In the genomic region with DNA sequence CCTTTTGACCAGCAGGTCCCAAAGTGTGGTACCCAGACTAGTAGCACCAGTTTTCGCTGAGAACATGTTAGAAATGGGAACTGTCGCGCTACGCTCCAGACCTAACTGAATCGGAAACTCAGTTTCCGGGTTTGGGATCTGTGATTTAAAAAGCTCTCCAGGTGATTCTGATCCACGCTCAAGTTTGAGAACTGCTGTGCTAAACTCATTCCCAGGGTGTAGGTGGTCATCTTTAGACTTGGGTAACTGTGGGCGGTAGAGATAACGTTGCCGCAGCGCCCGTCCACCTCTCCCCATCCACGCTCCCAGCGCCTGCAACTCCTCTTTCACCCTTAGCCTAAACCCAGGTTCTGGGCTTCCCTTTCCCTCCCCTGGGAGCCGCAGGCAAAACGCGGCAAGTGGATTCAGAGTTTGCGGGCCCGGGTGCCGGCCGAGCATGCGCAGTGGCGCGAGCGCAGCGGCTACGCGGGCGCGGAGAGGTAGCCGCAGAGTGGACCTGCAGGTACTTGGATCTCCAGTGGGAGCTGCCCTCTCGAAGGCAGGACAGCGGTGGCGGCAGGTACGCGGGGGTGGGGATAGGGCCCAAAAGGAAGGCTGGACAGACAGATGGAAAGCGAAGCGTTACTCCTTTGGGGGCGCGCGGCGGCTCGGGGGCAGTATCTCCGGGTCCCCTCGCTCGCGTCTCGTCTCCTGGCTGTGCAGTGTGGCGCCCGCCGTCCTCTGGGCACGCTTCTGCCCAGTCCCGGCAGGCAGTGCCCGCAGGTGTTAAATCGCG, we compare ENCODE assay signal across 8 cellular contexts. TPM values are rescaled to one million over a fixed set of nuclear protein-coding genes. Genes with fewer than 3 reads are reported as not detected.
A peak's percentile ranks its signal among the peaks of the same experiment; 100 is the strongest.
DNase-seq lines count a peak whose midpoint lies in the region; ATAC-seq and TF ChIP-seq lines count a peak whose summit lies in the region.

TSS of gene PLS1 (plus strand) at position 443 of the 775 bp plus-strand sequence. CDS start 67,845 bp downstream, outside the sequence.

- peaks cover 25% of the 10 kb centered on the region for H3K4me1 Mint-ChIP-seq in activated T-helper 1 cell treated with anti-CD3 and anti-CD28 coated beads, Interleukin-12 subunit alpha, Interleukin-12 subunit beta, Interleukin-2, Interleukin-4 antibody, amounts not matched to agents 30 ng/mL and 10 ng/mL and 1 ng/mL, durations not matched to agents 14 hours and 24 hours and 36 hours (ENCODE audit: low read depth)
- peaks cover 7 to 15% of the 10 kb centered on the region in 2 donors for H3K4me1 Mint-ChIP-seq in natural killer cell

- H3K4me3 ChIP-seq in DND-41 (ENCODE audit: low read depth in 1 of 2, low read length in 2 of 2) = peak within 1 kb of the TSS; percentile 82 to 93
- peak within 1 kb of the TSS; percentile 63 to 94 for H3K4me3 ChIP-seq in Panc1 (ENCODE audit: low read depth in 2 of 2, low read length in 2 of 2)
- H3K4me3 ChIP-seq in fibroblast of mammary gland (ENCODE audit: control insufficient read depth, low read depth, low read length) = peak within 1 kb of the TSS; percentile 83

- no peaks in the 10 kb centered on the region for H3K36me3 Mint-ChIP-seq in activated T-helper 1 cell treated with anti-CD3 and anti-CD28 coated beads, Interleukin-12 subunit alpha, Interleukin-12 subunit beta, Interleukin-2, Interleukin-4 antibody, amounts not matched to agents 30 ng/mL and 10 ng/mL and 1 ng/mL, durations not matched to agents 14 hours and 24 hours and 36 hours (ENCODE audit: low read depth)
- H3K36me3 Mint-ChIP-seq in natural killer cell = no peaks in the 10 kb centered on the region

- no peaks in the 10 kb centered on the region for H3K9me3 Mint-ChIP-seq in activated T-helper 1 cell treated with anti-CD3 and anti-CD28 coated beads, Interleukin-12 subunit alpha, Interleukin-12 subunit beta, Interleukin-2, Interleukin-4 antibody, amounts not matched to agents 30 ng/mL and 10 ng/mL and 1 ng/mL, durations not matched to agents 14 hours and 24 hours and 36 hours
- no peaks in the 10 kb centered on the region for H3K9me3 Mint-ChIP-seq in natural killer cell

- in situ Hi-C loops in Panc1 (cut with HindIII; ENCODE audit: low pct_unique_long_range_greater_than_20kb, low sequenced_read_pairs) = no loop called here

- H3K4me1 ChIP-seq in DND-41 (ENCODE audit: insufficient read depth, low read length) = peaks cover 29% of the 10 kb centered on the region
- peaks cover 22% of the 10 kb centered on the region for H3K4me1 ChIP-seq in Panc1 (ENCODE audit: control insufficient read depth, insufficient read depth, low read length)

- no TSS peak for BruUV-seq in Panc1 (replicated peaks; lab: Mats Ljungman, UMichigan)

- DNase-seq in DND-41 (peak; percentile 91), KG1 (lab: John Stamatoyannopoulos, UW) (peak; percentile 66), Panc1 (ENCODE audit: low read depth, low spot score) (peak; percentile 80), fibroblast of mammary gland (ENCODE audit: low read depth) (peak; percentile 68), natural killer cell (peak; percentile 87)
- peak; percentile 89 for DNase-seq in activated T-helper 1 cell treated with anti-CD3 and anti-CD28 coated beads, Interleukin-12 subunit alpha, Interleukin-12 subunit beta, Interleukin-2, Interleukin-4 antibody, amounts not matched to agents 30 ng/mL and 10 ng/mL and 1 ng/mL, durations not matched to agents 14 hours and 24 hours and 36 hours (ENCODE audit: low spot score)
- peak; percentile 74 for DNase-seq in stimulated activated naive CD4-positive, alpha-beta T cell treated with Interleukin-2 at 50 U/mL for 16 hours (lab: John Stamatoyannopoulos, UW)

- POLR2A ChIA-PET in Panc1 (lab: Charles Lee) = interaction anchor here (1.0 kb wide), 1 partner anchor 128 kb away, joined by 4 read pairs; the partner anchor contains the start of gene TRPC1

- H3K27me3 ChIP-seq in DND-41 (ENCODE audit: insufficient read depth, low read length, poor library complexity) = no peaks in the 10 kb centered on the region
- H3K27me3 ChIP-seq in Panc1 (ENCODE audit: control insufficient read depth, insufficient read depth, low read length) = no peaks in the 10 kb centered on the region

- H3K9me3 ChIP-seq in DND-41 (ENCODE audit: insufficient read depth, low read length, severe bottlenecking) = no peaks in the 10 kb centered on the region
- no peaks in the 10 kb centered on the region for H3K9me3 ChIP-seq in Panc1 (ENCODE audit: control insufficient read depth, insufficient read depth, low read depth, low read length)

- H3K27me3 Mint-ChIP-seq in activated T-helper 1 cell treated with anti-CD3 and anti-CD28 coated beads, Interleukin-12 subunit alpha, Interleukin-12 subunit beta, Interleukin-2, Interleukin-4 antibody, amounts not matched to agents 30 ng/mL and 10 ng/mL and 1 ng/mL, durations not matched to agents 14 hours and 24 hours and 36 hours (ENCODE audit: insufficient read depth) = peaks cover 4% of the 10 kb centered on the region
- H3K27me3 Mint-ChIP-seq in natural killer cell (ENCODE audit: low read depth in 2 of 2) = peaks cover 3 to 8% of the 10 kb centered on the region in 2 donors

- CTCF ChIA-PET in Panc1 (lab: Charles Lee) = interaction anchor here (0.6 kb wide), 2 partner anchors 146 to 1167 kb away, joined by 3 to 4 read pairs; no protein-coding TSS in a partner anchor

- no peaks in the 10 kb centered on the region; the same call in 1 of the 2 replicates for H4K20me1 ChIP-seq in DND-41 (ENCODE audit: insufficient read depth, low read length)

- TF ChIP-seq CTCF in DND-41 (IDR thresholded peaks at IDR 0.05; ENCODE audit: borderline replicate concordance, extremely low read depth, low read length, poor library complexity, severe bottlenecking) (peak; percentile 11), Panc1 (IDR thresholded peaks at IDR 0.05) (no peak; the same call in 1 of the 2 replicates), fibroblast of mammary gland (conservative IDR thresholded peaks at IDR 0.05; ENCODE audit: control insufficient read depth, insufficient read depth, low read depth, low read length) (no peak), natural killer cell (IDR thresholded peaks at IDR 0.05) (no peak)

- H3K4me3 Mint-ChIP-seq in activated T-helper 1 cell treated with anti-CD3 and anti-CD28 coated beads, Interleukin-12 subunit alpha, Interleukin-12 subunit beta, Interleukin-2, Interleukin-4 antibody, amounts not matched to agents 30 ng/mL and 10 ng/mL and 1 ng/mL, durations not matched to agents 14 hours and 24 hours and 36 hours = peak within 1 kb of the TSS; percentile 95
- peak within 1 kb of the TSS; percentile 99 for H3K4me3 Mint-ChIP-seq in natural killer cell

- ATAC-seq in DND-41 (ENCODE audit: insufficient read depth, low read depth) (peak; percentile 88), GM21723 (IDR thresholded peaks at IDR 0.05; ENCODE audit: unreplicated experiment) (peak; percentile 92), Panc1 (peak; percentile 95), natural killer cell (peak; percentile 86 to 91 (median 90))

- peak within 1 kb of the TSS; percentile 89 for H2AFZ ChIP-seq in DND-41 (ENCODE audit: low read depth, low read length)

- peak within 1 kb of the TSS; percentile 83 for H3K4me2 ChIP-seq in DND-41 (ENCODE audit: insufficient read depth, low read length)

- H3K9ac ChIP-seq in DND-41 (ENCODE audit: low read depth, low read length) = peak within 1 kb of the TSS; percentile 66

- H3K79me2 ChIP-seq in DND-41 (ENCODE audit: insufficient read depth, low read length) = peaks cover 19% of the 10 kb centered on the region

- peak within 1 kb of the TSS; percentile 69 for H3K27ac Mint-ChIP-seq in activated T-helper 1 cell treated with anti-CD3 and anti-CD28 coated beads, Interleukin-12 subunit alpha, Interleukin-12 subunit beta, Interleukin-2, Interleukin-4 antibody, amounts not matched to agents 30 ng/mL and 10 ng/mL and 1 ng/mL, durations not matched to agents 14 hours and 24 hours and 36 hours
- peak within 1 kb of the TSS; percentile 60 to 95 for H3K27ac Mint-ChIP-seq in natural killer cell

- intact Hi-C loops in Panc1 (cut with micrococcal nuclease; ENCODE audit: unreplicated experiment) = no loop called here
- intact Hi-C loops in activated T-helper 1 cell treated with anti-CD3 and anti-CD28 coated beads, Interleukin-12 subunit alpha, Interleukin-12 subunit beta, Interleukin-2, Interleukin-4 antibody, amounts not matched to agents 30 ng/mL and 10 ng/mL and 1 ng/mL, durations not matched to agents 14 hours and 24 hours and 36 hours (cut with micrococcal nuclease) = loop anchor here (1.0 kb wide), 6 partner anchors 18 to 1375 kb away; partner anchors contain the start of genes ATR, DIPK2A, RNF7 and TRPC1
- intact Hi-C loops in natural killer cell (cut with micrococcal nuclease) = loop anchor here (1.0 kb wide), 1 partner anchor 18 kb away; the partner anchor contains the start of gene ATR

- H3K27ac ChIP-seq in DND-41 (ENCODE audit: low read length) (peak within 1 kb of the TSS; percentile 83), Panc1 (ENCODE audit: low read length) (peak within 1 kb of the TSS; percentile 96)

- H3K36me3 ChIP-seq in DND-41 (ENCODE audit: insufficient read depth, low read length) (peaks cover 4% of the 10 kb centered on the region; the same call in 1 of the 2 replicates), Panc1 (ENCODE audit: control insufficient read depth, insufficient read depth, low read length) (no peaks in the 10 kb centered on the region)

RNA-seq across cellular contexts. Expression of gene PLS1, which starts in this region (rescaled TPM):
- 36.1 TPM for total RNA-seq in Panc1 (2021; ENCODE audit: unreplicated experiment)
- 23.3 TPM for polyA plus RNA-seq in Panc1 (2012; ENCODE audit: insufficient read length)
- total RNA-seq in activated T-helper 1 cell treated with anti-CD3 and anti-CD28 coated beads, Interleukin-12 subunit alpha, Interleukin-12 subunit beta, Interleukin-2, Interleukin-4 antibody, amounts not matched to agents 30 ng/mL and 10 ng/mL and 1 ng/mL, durations not matched to agents 14 hours and 24 hours and 36 hours = 4.4 and 4.8 TPM in 2 replicates
- 1 to 10 TPM; 1.2 to 2.6 (median 1.6) TPM for total RNA-seq in natural killer cell

Comparison
In these comparisons a context has a peak if more than half of its experiments do, and no peak if none do; other contexts are left out.
1. Peak in every context shown above with its lines: DNase-seq, ATAC-seq, H3K4me3 ChIP-seq and H3K27ac ChIP-seq.